10 cellular contexts compared by ENCODE assay signal in the genomic region with DNA sequence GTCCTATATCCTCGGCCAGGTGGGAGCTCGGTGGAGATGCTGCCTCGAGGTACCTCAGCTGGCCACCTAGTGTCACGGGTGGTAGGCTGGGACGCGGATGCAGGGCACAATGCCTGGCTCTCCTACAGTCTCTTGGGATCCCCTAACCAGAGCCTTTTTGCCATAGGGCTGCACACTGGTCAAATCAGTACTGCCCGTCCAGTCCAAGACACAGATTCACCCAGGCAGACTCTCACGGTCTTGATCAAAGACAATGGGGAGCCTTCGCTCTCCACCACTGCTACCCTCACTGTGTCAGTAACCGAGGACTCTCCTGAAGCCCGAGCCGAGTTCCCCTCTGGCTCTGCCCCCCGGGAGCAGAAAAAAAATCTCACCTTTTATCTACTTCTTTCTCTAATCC. TPM values are rescaled to one million over a fixed set of nuclear protein-coding genes. Genes with fewer than 3 reads are reported as not detected.
DNase-seq lines count a peak whose midpoint lies in the region; ATAC-seq and TF ChIP-seq lines count a peak whose summit lies in the region.
"Had no signal": no experiment of that assay in that cellular context is flagged by ENCODE, and none has a peak within 500 bp of the region (broad histone marks: within the 10 kb centered on the region; RNA-seq: fewer than 3 reads in every experiment).

No MANE protein-coding gene starts in this region.

- H4K20me1 ChIP-seq in BLaER1 treated with 17β-estradiol and CSF1 and Interleukin-3, amounts not matched to agents 10 nM and 100 nM: peaks cover 0 to 63% (median 53%) of the 10 kb centered on the region in 11 experiments; a peak in 18 of 22 replicates

- intact Hi-C loops in gastrocnemius medialis (cut with DNase I; ENCODE audit: low total_unique reads): loop anchor here (2.0 kb wide), 2 partner anchors 29 to 47 kb away; partner anchors contain the start of gene PCDHGA12

- no peaks in the 10 kb centered on the region for H3K9me3 ChIP-seq in BLaER1 treated with 17β-estradiol and CSF1 and Interleukin-3, amounts not matched to agents 10 nM and 100 nM (replicated peaks in 1 of 11)
- no peaks in the 10 kb centered on the region for H3K9me3 ChIP-seq in gastrocnemius medialis

- peak; percentile 7 for ATAC-seq in SK-N-SH treated with all-trans-retinoic acid at 6 μM for 48 hours
- ATAC-seq in gastrocnemius medialis: no peak
- no peak for ATAC-seq in GM21360 (IDR thresholded peaks at IDR 0.05; ENCODE audit: unreplicated experiment)

- H3K27ac ChIP-seq in BLaER1 treated with 17β-estradiol and CSF1 and Interleukin-3, amounts not matched to agents 10 nM and 100 nM: peak overlapping the region in 4 of 11 experiments; percentile 1 to 81 (median 23); a peak in 4 of 22 replicates
- H3K27ac ChIP-seq in gastrocnemius medialis: peak overlapping the region in 1 of 4 donors; percentile 23

- TF ChIP-seq CTCF in fibroblast of villous mesenchyme (IDR thresholded peaks at IDR 0.05; ENCODE audit: insufficient read depth, low read depth, low read length): no peak
- TF ChIP-seq CTCF in gastrocnemius medialis (IDR thresholded peaks at IDR 0.05 in 4 of 5, conservative IDR thresholded peaks at IDR 0.05 in 1 of 5): no peak

- peak overlapping the region; percentile 89 to 99 (median 97) for H3K4me2 ChIP-seq in BLaER1 treated with 17β-estradiol and CSF1 and Interleukin-3, amounts not matched to agents 10 nM and 100 nM

- H3K9ac ChIP-seq in BLaER1 treated with 17β-estradiol and CSF1 and Interleukin-3, amounts not matched to agents 10 nM and 100 nM: peak overlapping the region; percentile 23 to 90 (median 83); a peak in 18 of 22 replicates

- peaks cover 55 to 74% (median 60%) of the 10 kb centered on the region in 10 experiments for H3K4me1 ChIP-seq in BLaER1 treated with 17β-estradiol and CSF1 and Interleukin-3, amounts not matched to agents 10 nM and 100 nM
- H3K4me1 ChIP-seq in gastrocnemius medialis: peaks cover 49 to 67% of the 10 kb centered on the region in 2 donors

- TF ChIP-seq POLR2A in gastrocnemius medialis (IDR thresholded peaks at IDR 0.05): no peak

- DNase-seq in fibroblast of villous mesenchyme (ENCODE audit: low read depth) (no peak), gastrocnemius medialis (no peak), amniotic stem cell (lab: John Stamatoyannopoulos, UW) (no peak), medulla oblongata (ENCODE audit: extremely low spot score) (no peak), SKM-1 (lab: John Stamatoyannopoulos, UW; ENCODE audit: unreplicated experiment) (no peak)
- DNase-seq: activated T-cell treated with anti-CD3 and anti-CD28 coated beads, Interleukin-2, amount 50 U/mL, for 48 hours; stimulated activated CD4-positive, alpha-beta T cell treated with anti-CD3 and anti-CD28 coated beads, Interleukin-1b, Interleukin-23, amount 100 ng/mL, for 48 hours had no signal

- peak overlapping the region; percentile 67 to 87 (median 78) for H3K4me3 ChIP-seq in BLaER1 treated with 17β-estradiol and CSF1 and Interleukin-3, amounts not matched to agents 10 nM and 100 nM
- H3K4me3 ChIP-seq in fibroblast of villous mesenchyme (ENCODE audit: low read depth, low read length) (peak overlapping the region; percentile 88), gastrocnemius medialis (peak overlapping the region; percentile 16 to 83 (median 75))

- H3K27me3 ChIP-seq in BLaER1 treated with 17β-estradiol and CSF1 and Interleukin-3, amounts not matched to agents 10 nM and 100 nM: peaks cover 0 to 25% (median 11%) of the 10 kb centered on the region in 11 experiments; a peak in 8 of 22 replicates
- no peaks in the 10 kb centered on the region for H3K27me3 ChIP-seq in gastrocnemius medialis

- H3K36me3 ChIP-seq in BLaER1 treated with 17β-estradiol and CSF1 and Interleukin-3, amounts not matched to agents 10 nM and 100 nM: peaks cover 0 to 56% (median 30%) of the 10 kb centered on the region in 11 experiments; a peak in 13 of 22 replicates
- no peaks in the 10 kb centered on the region for H3K36me3 ChIP-seq in gastrocnemius medialis

- in situ Hi-C loops in gastrocnemius medialis (cut with MboI; ENCODE audit: low sequenced_read_pairs in 4 of 4): loop anchor here in 2 of 4 donors (5.0 kb wide), 4 partner anchors 44 to 84 kb away; partner anchors contain the start of gene PCDHGA11 (in 1 of the 2)

TF ChIP-seq in SK-N-SH treated with all-trans-retinoic acid at 6 μM for 48 hours, 23 proteins besides CTCF, POLR2A, EP300 and RAD21:
- TF ChIP-seq ZNF565 (CRISPR knock-in tag; conservative IDR thresholded peaks at IDR 0.05; ENCODE audit: low read depth) (no peak), RARB (CRISPR knock-in tag; IDR thresholded peaks at IDR 0.05) (no peak), TOX (CRISPR knock-in tag; IDR thresholded peaks at IDR 0.05; ENCODE audit: borderline replicate concordance) (no peak), ZNF8 (CRISPR knock-in tag; IDR thresholded peaks at IDR 0.05) (no peak)
- TF ChIP-seq, protein P1, sequence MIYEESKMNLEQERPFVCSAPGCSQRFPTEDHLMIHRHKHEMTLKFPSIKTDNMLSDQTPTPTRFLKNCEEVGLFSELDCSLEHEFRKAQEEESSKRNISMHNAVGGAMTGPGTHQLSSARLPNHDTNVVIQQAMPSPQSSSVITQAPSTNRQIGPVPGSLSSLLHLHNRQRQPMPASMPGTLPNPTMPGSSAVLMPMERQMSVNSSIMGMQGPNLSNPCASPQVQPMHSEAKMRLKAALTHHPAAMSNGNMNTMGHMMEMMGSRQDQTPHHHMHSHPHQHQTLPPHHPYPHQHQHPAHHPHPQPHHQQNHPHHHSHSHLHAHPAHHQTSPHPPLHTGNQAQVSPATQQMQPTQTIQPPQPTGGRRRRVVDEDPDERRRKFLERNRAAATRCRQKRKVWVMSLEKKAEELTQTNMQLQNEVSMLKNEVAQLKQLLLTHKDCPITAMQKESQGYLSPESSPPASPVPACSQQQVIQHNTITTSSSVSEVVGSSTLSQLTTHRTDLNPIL (CRISPR knock-in tag; IDR thresholded peaks at IDR 0.05; ENCODE audit: low read depth): no peak

RNA-seq across cellular contexts. Expression of gene PCDHGC3, which starts 2.0 kb away (rescaled TPM):
- total RNA-seq in fibroblast of villous mesenchyme (35.4 and 36.3 TPM in 2 replicates), gastrocnemius medialis (10 to 100 TPM; 11.8 to 14.5 (median 13.8) TPM)

RNA-seq across cellular contexts. Expression of gene PCDHGC4, which starts 7.0 kb away (rescaled TPM):
- total RNA-seq in fibroblast of villous mesenchyme (2.6 and 2.9 TPM in 2 replicates), gastrocnemius medialis (10 to 100 TPM in 1 of 4 donors, 1 to 10 TPM in 1, under 1 TPM in 1, not detected in 1; 0.31 to 20.4 (median 1.7) TPM)

RNA-seq across cellular contexts. Expression of gene PCDHGC5, which starts 11.1 kb away (rescaled TPM):
- total RNA-seq in fibroblast of villous mesenchyme: 2.6 TPM in 2 replicates
- 1 to 10 TPM in 1 of 4 donors, under 1 TPM in 2, not detected in 1; 0.16 to 1.5 (median 0.36) TPM for total RNA-seq in gastrocnemius medialis

RNA-seq across cellular contexts. Expression of gene PCDHGA12, which starts 47.5 kb away (rescaled TPM):
- total RNA-seq in fibroblast of villous mesenchyme: 15.5 and 18.7 TPM in 2 replicates
- total RNA-seq in gastrocnemius medialis: 1 to 10 TPM; 1.1 to 5.4 (median 1.7) TPM

RNA-seq across cellular contexts. Expression of gene PCDHGA11, which starts 57.0 kb away (rescaled TPM):
- total RNA-seq in fibroblast of villous mesenchyme (11.0 and 15.5 TPM in 2 replicates), gastrocnemius medialis (1 to 10 TPM; 1.2 to 3.3 (median 1.3) TPM)
